In the genomic region with DNA sequence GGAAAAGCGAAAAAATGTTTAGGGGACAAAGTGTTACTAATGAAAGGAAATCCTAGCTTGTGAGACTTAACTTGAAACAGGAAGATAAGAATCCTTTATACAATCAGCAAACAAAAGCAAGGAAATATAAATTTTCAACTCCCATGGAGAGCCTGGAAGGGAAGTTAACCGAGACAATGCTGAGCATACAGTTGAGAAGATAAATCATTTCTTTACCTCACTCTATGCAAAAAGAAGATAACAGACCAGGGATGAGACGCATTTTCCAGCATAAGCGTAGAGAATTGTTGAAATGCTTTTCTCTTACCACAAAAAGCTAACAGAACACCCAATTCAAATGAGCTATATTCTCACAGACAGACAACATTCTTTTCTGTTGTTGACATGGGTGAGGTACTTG, we compare ENCODE assay signal across 29 cellular contexts.
DNase-seq lines count a peak whose midpoint lies in the region; ATAC-seq, FAIRE-seq and TF ChIP-seq lines count a peak whose summit lies in the region.
"Had no signal": no experiment of that assay in that cellular context is flagged by ENCODE, and none has a peak within 500 bp of the region (broad histone marks: within the 10 kb centered on the region; RNA-seq: fewer than 3 reads in every experiment).

No MANE protein-coding gene starts in this region.

- WGBS in hepatocyte (ENCODE audit: low lambda C conversion rate, missing lambda C conversion rate) = 72% methylated on average over 4 of the region's 4 CpGs
- no CpG with 5 or more reads among the region's 4 CpGs for WGBS in trophoblast cell (ENCODE audit: extremely low coverage, insufficient coverage, insufficient read length)

- no peaks in the 10 kb centered on the region for H4K20me1 ChIP-seq in GM23338 (replicated peaks; ENCODE audit: insufficient read depth)
- no peaks in the 10 kb centered on the region for H4K20me1 ChIP-seq in astrocyte (ENCODE audit: insufficient read depth, low read length)
- no peaks in the 10 kb centered on the region for H4K20me1 ChIP-seq in hepatocyte (ENCODE audit: insufficient read depth, poor library complexity, severe bottlenecking)

- H3K36me3 Mint-ChIP-seq in GM23338 (ENCODE audit: low read depth) = no peaks in the 10 kb centered on the region
- H3K36me3 Mint-ChIP-seq in astrocyte (ENCODE audit: low read depth, unreplicated experiment) = no peaks in the 10 kb centered on the region
- H3K36me3 Mint-ChIP-seq in glutamatergic neuron (ENCODE audit: unreplicated experiment) = no peaks in the 10 kb centered on the region
- H3K36me3 Mint-ChIP-seq: memory B cell; natural killer cell; stimulated activated naive B cell treated with anti-CD40 and anti-IgM and Interleukin-4, amounts not matched to agents 10 μg/mL and 1 μg/mL and 100 μg/mL, for 72 hours; T-cell had no signal

- no peaks in the 10 kb centered on the region for H3K9me2 ChIP-seq in GM23338 (ENCODE audit: insufficient read depth)
- no peaks in the 10 kb centered on the region for H3K9me2 ChIP-seq in hepatocyte (replicated peaks; ENCODE audit: insufficient read depth)

- H3K4me1 ChIP-seq in GM23338 (ENCODE audit: insufficient read depth) (peaks cover 25% of the 10 kb centered on the region), astrocyte (ENCODE audit: insufficient read depth, low read length) (peaks cover 3% of the 10 kb centered on the region), hepatocyte (ENCODE audit: insufficient read depth) (no peaks in the 10 kb centered on the region), trophoblast cell (ENCODE audit: control insufficient read depth in 1 of 2, insufficient read depth in 2 of 2, low read length in 2 of 2) (peaks cover 2 to 20% of the 10 kb centered on the region in 2 experiments)
- H3K4me1 ChIP-seq: adrenal gland had no signal

- peaks cover 48% of the 10 kb centered on the region for H3K79me1 ChIP-seq in trophoblast cell (ENCODE audit: low read length)

- H3K4me3 ChIP-seq in GM23338 (no peak overlapping the region), astrocyte (ENCODE audit: insufficient read depth, low read depth, low read length) (no peak overlapping the region), hepatocyte (no peak overlapping the region), trophoblast cell (ENCODE audit: low read depth, low read length) (no peak overlapping the region)
- H3K4me3 ChIP-seq: adrenal gland, cardiac muscle cell, GM23248 had no signal

- H3K27me3 ChIP-seq in GM23338 (ENCODE audit: insufficient read depth) = no peaks in the 10 kb centered on the region
- no peaks in the 10 kb centered on the region for H3K27me3 ChIP-seq in astrocyte (ENCODE audit: insufficient read depth, low read length)
- H3K27me3 ChIP-seq in hepatocyte = no peaks in the 10 kb centered on the region
- no peaks in the 10 kb centered on the region for H3K27me3 ChIP-seq in trophoblast cell (ENCODE audit: insufficient read depth, low read length)
- H3K27me3 ChIP-seq: adrenal gland, cardiac muscle cell had no signal

- H3K27me3 Mint-ChIP-seq in GM23338 (ENCODE audit: insufficient read depth, low read depth, poor library complexity) (no peaks in the 10 kb centered on the region), astrocyte (ENCODE audit: low read depth, unreplicated experiment) (no peaks in the 10 kb centered on the region), glutamatergic neuron (ENCODE audit: unreplicated experiment) (no peaks in the 10 kb centered on the region)
- H3K27me3 Mint-ChIP-seq: memory B cell, T-cell had no signal

- H3K9ac ChIP-seq in astrocyte (ENCODE audit: low read length) (no peak overlapping the region), trophoblast cell (ENCODE audit: low read length) (no peak overlapping the region)
- H3K9ac ChIP-seq: GM23248, KMS-11, parathyroid adenoma had no signal

- H4K8ac ChIP-seq in trophoblast cell (ENCODE audit: low read depth, low read length) = no peak overlapping the region

- H3K23ac ChIP-seq in trophoblast cell (ENCODE audit: low read length) = no peak overlapping the region

- H3K27ac ChIP-seq in GM23338 (ENCODE audit: low read depth) (0 out of 2 replicates have a peak overlapping the region, but pooled peaks have one; percentile 2), astrocyte (ENCODE audit: low read depth, low read length) (peak overlapping the region; percentile 36), hepatocyte (peak overlapping the region; percentile 36), trophoblast cell (ENCODE audit: low read depth, low read length) (peak overlapping the region; percentile 96)
- H3K27ac ChIP-seq: adrenal gland, cardiac muscle cell, GM23248, KMS-11, parathyroid adenoma had no signal

- H3K14ac ChIP-seq in trophoblast cell (ENCODE audit: low read length) = no peak overlapping the region

- H4K91ac ChIP-seq in trophoblast cell (ENCODE audit: low read depth, low read length) = peak overlapping the region; percentile 98

- no peak overlapping the region for H3K4ac ChIP-seq in trophoblast cell (ENCODE audit: low read depth, low read length)

- no peak overlapping the region for H4K12ac ChIP-seq in trophoblast cell (ENCODE audit: low read depth, low read length)

- no peaks in the 10 kb centered on the region for H3K9me3 ChIP-seq in astrocyte (ENCODE audit: insufficient read depth, low read depth, low read length)
- H3K9me3 ChIP-seq in hepatocyte (ENCODE audit: low read depth) = no peaks in the 10 kb centered on the region
- no peaks in the 10 kb centered on the region for H3K9me3 ChIP-seq in trophoblast cell (ENCODE audit: insufficient read depth, low read depth, low read length)
- H3K9me3 ChIP-seq: adrenal gland had no signal

- H3K9me3 Mint-ChIP-seq in GM23338 = no peaks in the 10 kb centered on the region
- H3K9me3 Mint-ChIP-seq in astrocyte (ENCODE audit: unreplicated experiment) = no peaks in the 10 kb centered on the region
- H3K9me3 Mint-ChIP-seq in glutamatergic neuron (ENCODE audit: unreplicated experiment) = no peaks in the 10 kb centered on the region
- H3K9me3 Mint-ChIP-seq: activated T-cell treated with anti-CD3 and anti-CD28 coated beads, Interleukin-2, amount 50 U/mL, for 4 hours; memory B cell; natural killer cell; stimulated activated naive B cell treated with anti-CD40 and anti-IgM and Interleukin-4, amounts not matched to agents 10 μg/mL and 1 μg/mL and 100 μg/mL, for 72 hours; T-cell had no signal

- peak overlapping the region; percentile 98 for H2BK5ac ChIP-seq in trophoblast cell (ENCODE audit: low read depth, low read length, poor library complexity)

- no peak for DNase-seq in GM23338 (ENCODE audit: low spot score)
- peak; percentile 74 for DNase-seq in astrocyte (ENCODE audit: low read depth)
- DNase-seq in hepatocyte (ENCODE audit: low spot score) = no peak
- peak; percentile 7 to 69 for DNase-seq in trophoblast cell
- no peak for DNase-seq in NCI-H146 treated with DMSO at 0.1 percent for 48 hours (lab: John Stamatoyannopoulos, UW; ENCODE audit: unreplicated experiment)
- DNase-seq in glutamatergic neuron = no peak
- DNase-seq in epidermal melanocyte (ENCODE audit: insufficient read length, low spot score) = no peak
- DNase-seq: activated CD4-positive, alpha-beta T cell treated with anti-CD3 and anti-CD28 coated beads for 48 hours; activated naive CD4-positive, alpha-beta T cell; activated T-cell treated with anti-CD3 and anti-CD28 coated beads, Interleukin-2, amount 50 U/mL, for 4 hours; adrenal gland; EL; GM23248; head of caudate nucleus; MV-4-11; natural killer cell; NCI-H146; NCI-H524; right cardiac atrium; stimulated activated CD4-positive, alpha-beta T cell treated with anti-CD3 and anti-CD28 coated beads, Interleukin-12 subunit alpha, Interleukin-12 subunit beta, amount 100 ng/mL, for 4 hours; stimulated activated CD4-positive, alpha-beta T cell treated with anti-CD3 and anti-CD28 coated beads, Interleukin-4, amount 100 ng/mL, for 24 hours; stimulated activated naive B cell treated with anti-CD40 and anti-IgM and Interleukin-4, amounts not matched to agents 10 μg/mL and 1 μg/mL and 100 μg/mL, for 72 hours; T-cell had no signal

- no peaks in the 10 kb centered on the region for H3K36me3 ChIP-seq in GM23338 (ENCODE audit: insufficient read depth)
- no peaks in the 10 kb centered on the region for H3K36me3 ChIP-seq in astrocyte (ENCODE audit: insufficient read depth, low read length)
- no peaks in the 10 kb centered on the region for H3K36me3 ChIP-seq in hepatocyte (replicated peaks; ENCODE audit: insufficient read depth, low read depth)
- H3K36me3 ChIP-seq in trophoblast cell (ENCODE audit: control insufficient read depth in 1 of 2, insufficient read depth in 2 of 2, low read length in 2 of 2) = no peaks in the 10 kb centered on the region
- H3K36me3 ChIP-seq: adrenal gland, cardiac muscle cell had no signal

- H3K4me2 ChIP-seq in GM23338 (0 out of 2 replicates have a peak overlapping the region, but pooled peaks have one; percentile 4), astrocyte (ENCODE audit: low read length) (no peak overlapping the region), hepatocyte (no peak overlapping the region), trophoblast cell (ENCODE audit: low read length) (no peak overlapping the region)
- H3K4me2 ChIP-seq: KMS-11 had no signal

- H2BK120ac ChIP-seq in trophoblast cell (ENCODE audit: insufficient read depth, low read length, poor library complexity) = peak overlapping the region; percentile 98

- TF ChIP-seq CTCF in GM23338 (conservative IDR thresholded peaks at IDR 0.05; ENCODE audit: low read depth in 2 of 2) (no peak), astrocyte (IDR thresholded peaks at IDR 0.05; ENCODE audit: insufficient read depth, low read depth, low read length) (no peak), hepatocyte (IDR thresholded peaks at IDR 0.05; ENCODE audit: poor library complexity) (no peak), glutamatergic neuron (IDR thresholded peaks at IDR 0.05; ENCODE audit: partially characterized antibody, unreplicated experiment) (no peak)

- no peak overlapping the region for H3K18ac ChIP-seq in trophoblast cell (ENCODE audit: low read length)

- H2AFZ ChIP-seq in GM23338 = peak overlapping the region; percentile 58; the same call in 1 of the 2 replicates
- no peak overlapping the region for H2AFZ ChIP-seq in astrocyte (ENCODE audit: low read depth, low read length)
- H2AFZ ChIP-seq in hepatocyte = peak overlapping the region; percentile 40
- H2AFZ ChIP-seq in trophoblast cell (ENCODE audit: insufficient read depth, low read length, poor library complexity) = no peak overlapping the region
- H2AFZ ChIP-seq: GM23248, parathyroid adenoma had no signal

- H3K4me1 Mint-ChIP-seq in GM23338 = peaks cover 41% of the 10 kb centered on the region
- H3K4me1 Mint-ChIP-seq in astrocyte (ENCODE audit: low read depth, unreplicated experiment) = peaks cover 59% of the 10 kb centered on the region
- peaks cover 9% of the 10 kb centered on the region for H3K4me1 Mint-ChIP-seq in glutamatergic neuron (ENCODE audit: low read depth, unreplicated experiment)
- H3K4me1 Mint-ChIP-seq: memory B cell, natural killer cell had no signal

- H3K4me3 Mint-ChIP-seq in GM23338 (no peak overlapping the region), astrocyte (ENCODE audit: unreplicated experiment) (no peak overlapping the region), glutamatergic neuron (ENCODE audit: unreplicated experiment) (no peak overlapping the region)
- H3K4me3 Mint-ChIP-seq: activated T-cell treated with anti-CD3 and anti-CD28 coated beads, Interleukin-2, amount 50 U/mL, for 4 hours; memory B cell; natural killer cell; stimulated activated naive B cell treated with anti-CD40 and anti-IgM and Interleukin-4, amounts not matched to agents 10 μg/mL and 1 μg/mL and 100 μg/mL, for 72 hours; T-cell had no signal

- H3K27ac Mint-ChIP-seq in GM23338 (peak overlapping the region; percentile 11; the same call in 1 of the 2 replicates), astrocyte (ENCODE audit: unreplicated experiment) (peak overlapping the region; percentile 98), glutamatergic neuron (ENCODE audit: unreplicated experiment) (no peak overlapping the region)
- H3K27ac Mint-ChIP-seq: memory B cell; natural killer cell; stimulated activated naive B cell treated with anti-CD40 and anti-IgM and Interleukin-4, amounts not matched to agents 10 μg/mL and 1 μg/mL and 100 μg/mL, for 72 hours; T-cell had no signal

- no peak for ATAC-seq in GM23338
- ATAC-seq: activated T-cell treated with anti-CD3 and anti-CD28 coated beads, Interleukin-2, amount 50 U/mL, for 4 hours; natural killer cell; right cardiac atrium; stimulated activated naive B cell treated with anti-CD40 and anti-IgM and Interleukin-4, amounts not matched to agents 10 μg/mL and 1 μg/mL and 100 μg/mL, for 72 hours; T-cell had no signal

- no peaks in the 10 kb centered on the region for H3F3A ChIP-seq in GM23338 (replicated peaks; ENCODE audit: low read depth)

- H3K79me2 ChIP-seq in GM23338 (replicated peaks; ENCODE audit: insufficient read depth) (no peaks in the 10 kb centered on the region), astrocyte (ENCODE audit: insufficient read depth, low read length) (no peaks in the 10 kb centered on the region), hepatocyte (no peaks in the 10 kb centered on the region), trophoblast cell (ENCODE audit: control insufficient read depth, insufficient read depth, low read length, poor library complexity) (peaks cover 8% of the 10 kb centered on the region)
- H3K79me2 ChIP-seq: parathyroid adenoma had no signal

- FAIRE-seq in astrocyte (lab: Jason Lieb, UNC) = peak; percentile 49
- FAIRE-seq: RCC 7860, urothelium cell line had no signal

- peak overlapping the region; percentile 93 for H2AK5ac ChIP-seq in trophoblast cell (ENCODE audit: low read length)

- no peak overlapping the region for H2BK12ac ChIP-seq in trophoblast cell (ENCODE audit: low read length)

Comparison
In these comparisons a context has a peak if more than half of its experiments do, and no peak if none do; other contexts are left out.
1. DNase-seq: peak in astrocyte (single experiment) and trophoblast cell (2 of 2); none in GM23338 (single experiment), hepatocyte (single experiment), NCI-H146 treated with DMSO at 0.1 percent for 48 hours (single experiment), glutamatergic neuron (single experiment) and epidermal melanocyte (single experiment).
2. H2AFZ ChIP-seq: peak in GM23338 (single experiment) and hepatocyte (single experiment); none in astrocyte (single experiment) and trophoblast cell (single experiment).
3. H3K27ac ChIP-seq: peak in every context shown above with its lines; median percentile 96 in trophoblast cell; 36 in astrocyte; 36 in hepatocyte; 2 in GM23338.